9 cellular contexts compared by ENCODE assay signal in genomic region chr1:12601690-12602632, GRCh38. TPM values are rescaled to one million over a fixed set of nuclear protein-coding genes. Genes with fewer than 3 reads are reported as not detected.
A peak's percentile ranks its signal among the peaks of the same experiment; 100 is the strongest.
DNase-seq lines count a peak whose midpoint lies in the region; ATAC-seq, FAIRE-seq and TF ChIP-seq lines count a peak whose summit lies in the region.
"Had no signal": no experiment of that assay in that cellular context is flagged by ENCODE, and none has a peak within 500 bp of the region (broad histone marks: within the 10 kb centered on the region; RNA-seq: fewer than 3 reads in every experiment).

No MANE protein-coding gene starts in this region.

- H3K4me1 ChIP-seq in K562 (replicated peaks in 1 of 2; ENCODE audit: control insufficient read depth in 2 of 2, insufficient read depth in 2 of 2, low read length in 2 of 2) (peaks cover 43% of the 10 kb centered on the region in 2 experiments), foreskin keratinocyte (peaks cover 3% of the 10 kb centered on the region)

- peak; percentile 9 for ATAC-seq in K562
- ATAC-seq in foreskin keratinocyte: no peak
- ATAC-seq in HG03521 (IDR thresholded peaks at IDR 0.05; ENCODE audit: unreplicated experiment): no peak

- peak overlapping the region; percentile 22 to 69; a peak in 3 of 4 replicates for H3K9ac ChIP-seq in K562 (ENCODE audit: insufficient read depth in 1 of 2, low read depth in 2 of 2, low read length in 2 of 2)

- H3K79me2 ChIP-seq in K562 (ENCODE audit: control insufficient read depth, insufficient read depth, low read length): peaks cover 85% of the 10 kb centered on the region

- CTCF ChIA-PET in K562 (lab: Yijun Ruan, JAX; ENCODE audit: low intra/inter-chr PET ratio): interaction anchor here (1.1 to 1.5 kb wide), 2 partner anchors 18 to 55 kb away, joined by 3 to 6 read pairs; no protein-coding TSS in a partner anchor

- H3K9me3 ChIP-seq in K562 (replicated peaks; ENCODE audit: control insufficient read depth, insufficient read depth, low read depth, low read length): no peaks in the 10 kb centered on the region; the same call in 1 of the 2 replicates

- BruUV-seq in K562 (replicated peaks; lab: Mats Ljungman, UMichigan): no TSS peak

- no peak for FAIRE-seq in K562 (lab: Jason Lieb, UNC)

- no peak overlapping the region; the same call in 1 of the 2 replicates for H3K4me2 ChIP-seq in K562 (ENCODE audit: insufficient read depth, low read length)

- no peak for TF ChIP-seq EP300 in K562 (IDR thresholded peaks at IDR 0.05; ENCODE audit: low read length)

- H3K9me1 ChIP-seq in K562 (ENCODE audit: control insufficient read depth, insufficient read depth, low read length): peaks cover 18% of the 10 kb centered on the region

- no peak for TF ChIP-seq CTCF in AG10803 (conservative IDR thresholded peaks at IDR 0.05; ENCODE audit: low read length)
- TF ChIP-seq CTCF in K562 (IDR thresholded peaks at IDR 0.05 in 2 of 3, conservative IDR thresholded peaks at IDR 0.05 in 1 of 3; ENCODE audit: insufficient read depth in 2 of 3, low read depth in 1 of 3, low read length in 3 of 3): no peak
- no peak for TF ChIP-seq CTCF in foreskin keratinocyte (conservative IDR thresholded peaks at IDR 0.05)

- DNase-seq in AG10803 (ENCODE audit: low read depth) (peak; percentile 95), KG1 (lab: John Stamatoyannopoulos, UW) (peak; percentile 6), K562 (ENCODE audit: extremely low read depth in 1 of 4, low spot score in 3 of 4) (peak; percentile 64 to 80 (median 66)), mucosa of gallbladder (ENCODE audit: low spot score) (peak; percentile 42), foreskin keratinocyte (no peak), NCI-H1092 treated with DMSO at 0.1 percent for 48 hours (lab: John Stamatoyannopoulos, UW) (no peak), NCI-H526 treated with DMSO at 0.1 percent for 48 hours (lab: John Stamatoyannopoulos, UW) (no peak)

- TF ChIP-seq RAD21 in K562 (CRISPR knock-in tag; conservative IDR thresholded peaks at IDR 0.05 in 1 of 2, IDR thresholded peaks at IDR 0.05 in 1 of 2): no peak

- peak overlapping the region; percentile 43; the same call in 2 of the 3 replicates for H3K27ac ChIP-seq in K562 (ENCODE audit: extremely low read depth, low read depth, low read length)
- H3K27ac ChIP-seq in foreskin keratinocyte: no peak overlapping the region

- H4K20me1 ChIP-seq in K562 (replicated peaks; ENCODE audit: control insufficient read depth, insufficient read depth, low read length): peaks cover 37% of the 10 kb centered on the region

- intact Hi-C loops in K562 (cut with micrococcal nuclease): loop anchor here (1.0 to 5.0 kb wide), 3 partner anchors 17 to 195 kb away; no protein-coding TSS in a partner anchor

- no peak overlapping the region for H2AFZ ChIP-seq in K562 (ENCODE audit: low read depth, low read length)

- no peak for TF ChIP-seq POLR2A in K562 (conservative IDR thresholded peaks at IDR 0.05)

- H3K4me3 ChIP-seq in AG10803 (ENCODE audit: low read length): no peak overlapping the region
- H3K4me3 ChIP-seq in K562: no peak overlapping the region

- H3K36me3 ChIP-seq in K562 (ENCODE audit: control insufficient read depth, insufficient read depth, low read length): peaks cover 77% of the 10 kb centered on the region

- POLR2A ChIA-PET in K562 (lab: Yijun Ruan, JAX): interaction anchor here (0.5 to 2.6 kb wide), 16 partner anchors 8 to 248 kb away, joined by 3 to 10 read pairs (median 3); partner anchors contain the start of gene AADACL4

- 61% methylated on average over 13 of the region's 13 CpGs for WGBS in K562 (ENCODE audit: insufficient coverage, low coverage, missing lambda C conversion rate)

- no peaks in the 10 kb centered on the region for H3K27me3 ChIP-seq in K562 (ENCODE audit: control insufficient read depth in 2 of 2, insufficient read depth in 2 of 2, low read length in 2 of 2)
- H3K27me3 ChIP-seq in foreskin keratinocyte: peaks cover 44% of the 10 kb centered on the region

- in situ Hi-C loops in K562 (cut with MboI): loop anchor here (25.0 kb wide), 1 partner anchor 290 kb away; no protein-coding TSS in a partner anchor

TF ChIP-seq in K562, 482 proteins besides CTCF, POLR2A, EP300 and RAD21 (continues in another document):
- no peak; the same call in 1 of the 2 replicates for TF ChIP-seq MBD2 (IDR thresholded peaks at IDR 0.05; ENCODE audit: borderline replicate concordance, low read depth)
- no peak for TF ChIP-seq MTA2 (IDR thresholded peaks at IDR 0.05; ENCODE audit: low read depth)
- TF ChIP-seq, protein P1, sequence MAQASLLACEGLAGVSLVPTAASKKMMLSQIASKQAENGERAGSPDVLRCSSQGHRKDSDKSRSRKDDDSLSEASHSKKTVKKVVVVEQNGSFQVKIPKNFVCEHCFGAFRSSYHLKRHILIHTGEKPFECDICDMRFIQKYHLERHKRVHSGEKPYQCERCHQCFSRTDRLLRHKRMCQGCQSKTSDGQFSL (CRISPR knock-in tag; IDR thresholded peaks at IDR 0.05): no peak
- TF ChIP-seq, protein P1 (tag; IDR thresholded peaks at IDR 0.05): no peak
- TF ChIP-seq YY1 (IDR thresholded peaks at IDR 0.05; ENCODE audit: borderline replicate concordance in 1 of 3, control insufficient read depth in 1 of 3, extremely low read depth in 1 of 3, insufficient read depth in 3 of 3, insufficient read length in 1 of 3, insufficient replicate concordance in 2 of 3, low read depth in 1 of 3, low read length in 2 of 3): peak in 1 of 3 experiments; percentile 6
- TF ChIP-seq HDAC1 (IDR thresholded peaks at IDR 0.05): 0 out of 4 replicates have a peak, but pooled peaks of 1 of the 2 experiments have one; percentile 25
- TF ChIP-seq SMAD4 (CRISPR knock-in tag; conservative IDR thresholded peaks at IDR 0.05): 0 out of 2 replicates have a peak, but pooled peaks have one; percentile 21
- no peak for TF ChIP-seq ZNF408 (CRISPR knock-in tag; IDR thresholded peaks at IDR 0.05; ENCODE audit: low read depth)

RNA-seq across cellular contexts. Expression of gene DHRS3, which starts 16.0 kb away (rescaled TPM):
- 74.0 and 164 TPM in 2 replicates for total RNA-seq in K562 (2011; cell fraction: chromatin; rRNA removed; ENCODE audit: low replicate concordance)
- total RNA-seq in K562 (2011; cell fraction: nucleolus; rRNA removed): 181 and 211 TPM in 2 replicates
- 160 and 179 TPM in 2 replicates for total RNA-seq in K562 (2011; cell fraction: nucleoplasm; rRNA removed)
- total RNA-seq in K562 (2014; rRNA removed): 62.3 and 67.3 TPM in 2 replicates
- total RNA-seq in K562 (2014; rRNA removed; fragmentation: Illumina TruSeq; extraction: Trizol): 37.6 and 43.5 TPM in 2 replicates
- total RNA-seq in K562 (2015; rRNA removed; fragmentation: Illumina TruSeq; extraction: Trizol): 58.7 and 60.6 TPM in 2 replicates
- 109 and 116 TPM in 2 replicates for total RNA-seq in K562 (2021)
- 58.7 and 66.5 TPM in 2 replicates for polyA plus RNA-seq in K562 (2011; rRNA removed)
- 72.1 and 104 TPM in 2 replicates for polyA plus RNA-seq in K562 (2011; cell fraction: cytosol; rRNA removed)
- polyA plus RNA-seq in K562 (2011; cell fraction: nucleus; rRNA removed): 71.2 and 105 TPM in 2 replicates
- polyA plus RNA-seq in K562 (2012): 35.6 and 41.5 TPM in 2 replicates
- polyA plus RNA-seq in K562 (2014; fragmentation: Illumina TruSeq; extraction: Trizol): 39.4 and 46.3 TPM in 2 replicates
- polyA plus RNA-seq in K562 (2014; fragmentation: Nextera tagmentation; extraction: Ambion mirVana): 10 to 100 TPM; 21.0 to 80.0 TPM
- polyA plus RNA-seq in K562 (2014; rRNA removed): 57.0 and 59.6 TPM in 2 replicates
- 101 and 181 TPM in 2 replicates for polyA minus RNA-seq in K562 (2011; rRNA and poly(A)+ RNA removed)
- polyA minus RNA-seq in K562 (2011; cell fraction: cytosol; rRNA and poly(A)+ RNA removed): 117 and 156 TPM in 2 replicates
- polyA minus RNA-seq in K562 (2011; cell fraction: nucleus; rRNA and poly(A)+ RNA removed): 40.9 and 42.4 TPM in 2 replicates
- 168 TPM for total RNA-seq in mucosa of gallbladder
- 2.6 and 6.4 TPM in 2 replicates for total RNA-seq in foreskin keratinocyte
- 3.2 and 7.0 TPM in 2 replicates for polyA plus RNA-seq in foreskin keratinocyte

RNA-seq across cellular contexts. Expression of gene AADACL4, which starts 41.9 kb away (rescaled TPM):
- total RNA-seq in K562 (2011; cell fraction: chromatin; rRNA removed; ENCODE audit: low replicate concordance): not detected in 2 replicates
- total RNA-seq in K562 (2011; cell fraction: nucleolus; rRNA removed): not detected in 2 replicates
- not detected in 2 replicates for total RNA-seq in K562 (2011; cell fraction: nucleoplasm; rRNA removed)
- total RNA-seq in K562 (2014; rRNA removed) (not detected in 2 replicates), K562 (2014; rRNA removed; fragmentation: Illumina TruSeq; extraction: Trizol) (not detected in 2 replicates), K562 (2015; rRNA removed; fragmentation: Illumina TruSeq; extraction: Trizol) (not detected in 2 replicates), K562 (2021) (not detected in 2 replicates), mucosa of gallbladder (not detected), foreskin keratinocyte (not detected in 2 replicates)
- polyA plus RNA-seq in K562 (2011; rRNA removed) (not detected in 2 replicates), K562 (2014; fragmentation: Illumina TruSeq; extraction: Trizol) (not detected in 2 replicates), K562 (2014; fragmentation: Nextera tagmentation; extraction: Ambion mirVana) (not detected), K562 (2014; rRNA removed) (not detected in 2 replicates), foreskin keratinocyte (not detected in 2 replicates)
- polyA plus RNA-seq in K562 (2011; cell fraction: cytosol; rRNA removed): not detected in 2 replicates
- not detected in 2 replicates for polyA plus RNA-seq in K562 (2011; cell fraction: nucleus; rRNA removed)
- not detected in 2 replicates for polyA plus RNA-seq in K562 (2012)
- not detected in 2 replicates for polyA minus RNA-seq in K562 (2011; rRNA and poly(A)+ RNA removed)
- not detected in 2 replicates for polyA minus RNA-seq in K562 (2011; cell fraction: cytosol; rRNA and poly(A)+ RNA removed)
- not detected in 2 replicates for polyA minus RNA-seq in K562 (2011; cell fraction: nucleus; rRNA and poly(A)+ RNA removed)
- total RNA-seq: kidney epithelial cell had no signal

Comparison
In these comparisons a context has a peak if more than half of its experiments do, and no peak if none do; other contexts are left out.
1. DNase-seq: peak in AG10803 (single experiment), KG1 (single experiment), K562 (4 of 4) and mucosa of gallbladder (single experiment); none in foreskin keratinocyte (0 of 2), NCI-H1092 treated with DMSO at 0.1 percent for 48 hours (single experiment) and NCI-H526 treated with DMSO at 0.1 percent for 48 hours (single experiment).